ENCODE assay signal across 18 cellular contexts in the genomic region with DNA sequence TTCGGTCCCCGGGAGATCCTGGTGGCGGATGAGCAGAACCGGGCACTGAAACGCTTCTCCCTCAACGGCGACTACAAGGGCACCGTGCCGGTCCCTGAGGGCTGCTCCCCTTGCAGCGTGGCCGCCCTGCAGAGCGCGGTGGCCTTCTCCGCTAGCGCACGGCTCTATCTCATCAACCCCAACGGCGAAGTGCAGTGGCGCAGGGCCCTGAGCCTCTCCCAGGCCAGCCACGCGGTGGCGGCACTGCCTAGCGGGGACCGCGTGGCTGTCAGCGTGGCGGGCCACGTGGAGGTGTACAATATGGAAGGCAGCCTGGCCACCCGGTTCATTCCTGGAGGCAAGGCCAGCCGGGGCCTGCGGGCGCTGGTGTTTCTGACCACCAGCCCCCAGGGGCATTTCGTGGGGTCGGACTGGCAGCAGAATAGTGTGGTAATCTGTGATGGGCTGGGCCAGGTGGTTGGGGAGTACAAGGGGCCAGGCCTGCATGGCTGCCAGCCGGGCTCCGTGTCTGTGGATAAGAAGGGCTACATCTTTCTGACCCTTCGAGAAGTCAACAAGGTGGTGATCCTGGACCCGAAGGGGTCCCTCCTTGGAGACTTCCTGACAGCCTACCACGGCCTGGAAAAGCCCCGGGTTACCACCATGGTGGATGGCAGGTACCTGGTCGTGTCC. TPM values are rescaled to one million over a fixed set of nuclear protein-coding genes. Genes with fewer than 3 reads are reported as not detected.
DNase-seq lines count a peak whose midpoint lies in the region; ATAC-seq, FAIRE-seq and TF ChIP-seq lines count a peak whose summit lies in the region.
"Had no signal": no experiment of that assay in that cellular context is flagged by ENCODE, and none has a peak within 500 bp of the region (broad histone marks: within the 10 kb centered on the region; RNA-seq: fewer than 3 reads in every experiment).

No MANE protein-coding gene starts in this region.

- intact Hi-C loops in activated CD4-positive, alpha-beta memory T cell treated with anti-CD3 and anti-CD28 coated beads for 36 hours (cut with micrococcal nuclease): loop anchor here (10.0 kb wide), 1 partner anchor 126 kb away; a partner anchor contains a TSS
- intact Hi-C loops in GM12878 (cut with micrococcal nuclease; ENCODE audit: unreplicated experiment): loop anchor here (5.0 kb wide), 2 partner anchors 33 to 48 kb away; no protein-coding TSS in a partner anchor

- TF ChIP-seq POLR2A in GM12878 (IDR thresholded peaks at IDR 0.05; ENCODE audit: low read depth, low read length): peak; percentile 52; the same call in 1 of the 2 replicates

- no peak for TF ChIP-seq CTCF in GM12878 (IDR thresholded peaks at IDR 0.05 in 2 of 3, conservative IDR thresholded peaks at IDR 0.05 in 1 of 3; ENCODE audit: control insufficient read depth in 2 of 3, extremely low read depth in 1 of 3, insufficient read depth in 1 of 3, low read depth in 3 of 3, low read length in 3 of 3)
- no peak for TF ChIP-seq CTCF in osteoblast (IDR thresholded peaks at IDR 0.05; ENCODE audit: extremely low read depth, low read depth, low read length)

- peaks cover 7 to 11% of the 10 kb centered on the region in 2 experiments; a peak in 3 of 4 replicates for H3K36me3 ChIP-seq in GM12878 (ENCODE audit: control insufficient read depth in 2 of 2, insufficient read depth in 2 of 2, low read length in 1 of 2)
- H3K36me3 ChIP-seq in osteoblast (ENCODE audit: insufficient read depth, low read length): peaks cover 31% of the 10 kb centered on the region

- H3K4me1 ChIP-seq in GM12878 (ENCODE audit: control insufficient read depth, insufficient read depth, low read length) (peaks cover 14% of the 10 kb centered on the region), osteoblast (ENCODE audit: insufficient read depth, low read length) (peaks cover 18% of the 10 kb centered on the region)

- FAIRE-seq in GM12878 (lab: Jason Lieb, UNC): no peak

- POLR2A ChIA-PET in activated CD4-positive, alpha-beta memory T cell treated with anti-CD3 and anti-CD28 coated beads, Interleukin-2, amount 10 ng/mL, durations not matched to agents 7 days and 5 days (lab: Charles Lee): no interaction called here
- POLR2A ChIA-PET in activated CD4-positive, alpha-beta memory T cell treated with anti-CD3 and anti-CD28 coated beads for 36 hours (lab: Charles Lee): no interaction called here
- POLR2A ChIA-PET in GM12878 (lab: Charles Lee): no interaction called here

- no peak overlapping the region for H3K9ac ChIP-seq in GM12878 (ENCODE audit: control insufficient read depth, insufficient read depth, low read length)

- H3K9me3 ChIP-seq in T-helper 17 cell (ENCODE audit: control insufficient read depth, low read length, poor library complexity, severe bottlenecking): no peaks in the 10 kb centered on the region
- no peaks in the 10 kb centered on the region for H3K9me3 ChIP-seq in GM12878 (replicated peaks; ENCODE audit: control insufficient read depth, insufficient read depth, low read length)
- H3K9me3 ChIP-seq in osteoblast (ENCODE audit: low read depth, low read length): no peaks in the 10 kb centered on the region

- peak overlapping the region; percentile 10 for H3K4me3 Mint-ChIP-seq in activated CD4-positive, alpha-beta memory T cell treated with anti-CD3 and anti-CD28 coated beads, Interleukin-2, amount 10 ng/mL, durations not matched to agents 7 days and 5 days
- H3K4me3 Mint-ChIP-seq in activated CD4-positive, alpha-beta memory T cell treated with anti-CD3 and anti-CD28 coated beads for 36 hours: no peak overlapping the region
- H3K4me3 Mint-ChIP-seq in T-helper 17 cell: peak overlapping the region; percentile 62

- peaks cover 52% of the 10 kb centered on the region for H3K36me3 Mint-ChIP-seq in activated CD4-positive, alpha-beta memory T cell treated with anti-CD3 and anti-CD28 coated beads, Interleukin-2, amount 10 ng/mL, durations not matched to agents 7 days and 5 days (ENCODE audit: low read depth)
- H3K36me3 Mint-ChIP-seq in activated CD4-positive, alpha-beta memory T cell treated with anti-CD3 and anti-CD28 coated beads for 36 hours: peaks cover 31% of the 10 kb centered on the region
- peaks cover 6% of the 10 kb centered on the region for H3K36me3 Mint-ChIP-seq in T-helper 17 cell (ENCODE audit: low read depth)

- RAD21 ChIA-PET in GM12878 (lab: Charles Lee; ENCODE audit: unreplicated experiment): no interaction called here

- 96% methylated on average over 31 of the region's 41 CpGs for WGBS in GM12878 (ENCODE audit: insufficient coverage, insufficient replicate concordance, low lambda C conversion rate, missing lambda C conversion rate)

- no TSS peak for BruUV-seq in GM12878 (replicated peaks; lab: Mats Ljungman, UMichigan)

- CTCF ChIA-PET in activated CD4-positive, alpha-beta memory T cell treated with anti-CD3 and anti-CD28 coated beads, Interleukin-2, amount 10 ng/mL, durations not matched to agents 7 days and 5 days (lab: Charles Lee): no interaction called here
- CTCF ChIA-PET in activated CD4-positive, alpha-beta memory T cell treated with anti-CD3 and anti-CD28 coated beads for 36 hours (lab: Charles Lee): interaction anchor here (0.9 kb wide), 1 partner anchor 11 kb away, joined by 3 read pairs; no protein-coding TSS in a partner anchor
- CTCF ChIA-PET in GM12878 (lab: Yijun Ruan, JAX): interaction anchor here (0.6 to 1.2 kb wide), 2 partner anchors 11 to 219 kb away, joined by 3 to 4 read pairs; no protein-coding TSS in a partner anchor

- H3K4me2 ChIP-seq in GM12878 (ENCODE audit: control insufficient read depth, insufficient read depth) (0 out of 2 replicates have a peak overlapping the region, but pooled peaks have one; percentile 3), osteoblast (ENCODE audit: insufficient read depth, low read length) (no peak overlapping the region)

- no peak overlapping the region for H2AFZ ChIP-seq in GM12878 (ENCODE audit: control insufficient read depth, low read depth, low read length)
- H2AFZ ChIP-seq in osteoblast (ENCODE audit: low read length): no peak overlapping the region

- H3K4me1 Mint-ChIP-seq in activated CD4-positive, alpha-beta memory T cell treated with anti-CD3 and anti-CD28 coated beads, Interleukin-2, amount 10 ng/mL, durations not matched to agents 7 days and 5 days: peaks cover 43% of the 10 kb centered on the region
- peaks cover 30% of the 10 kb centered on the region for H3K4me1 Mint-ChIP-seq in activated CD4-positive, alpha-beta memory T cell treated with anti-CD3 and anti-CD28 coated beads for 36 hours (ENCODE audit: low read depth)
- peaks cover 35% of the 10 kb centered on the region for H3K4me1 Mint-ChIP-seq in T-helper 17 cell

- H3K27ac Mint-ChIP-seq in activated CD4-positive, alpha-beta memory T cell treated with anti-CD3 and anti-CD28 coated beads, Interleukin-2, amount 10 ng/mL, durations not matched to agents 7 days and 5 days: no peak overlapping the region
- no peak overlapping the region for H3K27ac Mint-ChIP-seq in activated CD4-positive, alpha-beta memory T cell treated with anti-CD3 and anti-CD28 coated beads for 36 hours
- H3K27ac Mint-ChIP-seq in T-helper 17 cell: no peak overlapping the region

- no peaks in the 10 kb centered on the region for H4K20me1 ChIP-seq in GM12878 (ENCODE audit: control insufficient read depth, insufficient read depth)
- no peaks in the 10 kb centered on the region for H4K20me1 ChIP-seq in osteoblast (ENCODE audit: insufficient read depth, low read length)

- H3K79me2 ChIP-seq in GM12878 (ENCODE audit: control insufficient read depth, insufficient read depth, low read length) (peaks cover 36% of the 10 kb centered on the region), osteoblast (ENCODE audit: insufficient read depth, low read length) (peaks cover 53% of the 10 kb centered on the region)

- H3K27me3 ChIP-seq in GM12878 (replicated peaks in 1 of 2; ENCODE audit: control insufficient read depth in 2 of 2, insufficient read depth in 2 of 2, low read length in 1 of 2): no peaks in the 10 kb centered on the region
- no peaks in the 10 kb centered on the region for H3K27me3 ChIP-seq in osteoblast (ENCODE audit: insufficient read depth, low read length)
- H3K27me3 ChIP-seq: BLaER1 treated with 17β-estradiol and CSF1 and Interleukin-3, amounts not matched to agents 10 nM and 100 nM had no signal

- in situ Hi-C loops in GM12878 (cut with MboI): no loop called here

- SMC1A ChIA-PET in GM12878 (lab: Charles Lee; ENCODE audit: uncharacterized antibody, unreplicated experiment): no interaction called here

- no peaks in the 10 kb centered on the region for H3K9me3 Mint-ChIP-seq in activated CD4-positive, alpha-beta memory T cell treated with anti-CD3 and anti-CD28 coated beads, Interleukin-2, amount 10 ng/mL, durations not matched to agents 7 days and 5 days
- no peaks in the 10 kb centered on the region for H3K9me3 Mint-ChIP-seq in activated CD4-positive, alpha-beta memory T cell treated with anti-CD3 and anti-CD28 coated beads for 36 hours

- ATAC-seq in T-helper 17 cell (no peak), GM12878 (no peak), GM21737 (IDR thresholded peaks at IDR 0.05; ENCODE audit: unreplicated experiment) (no peak)

- no peak overlapping the region for H3K27ac ChIP-seq in GM12878 (ENCODE audit: control insufficient read depth, insufficient read depth)
- no peak overlapping the region for H3K27ac ChIP-seq in osteoblast (ENCODE audit: low read depth, low read length)

- no peak for TF ChIP-seq RAD21 in GM12878 (IDR thresholded peaks at IDR 0.05; ENCODE audit: insufficient read depth, low read depth, low read length)

- no peak for DNase-seq in activated CD4-positive, alpha-beta memory T cell treated with anti-CD3 and anti-CD28 coated beads, Interleukin-2, amount 10 ng/mL, durations not matched to agents 7 days and 5 days
- DNase-seq in activated CD4-positive, alpha-beta memory T cell treated with anti-CD3 and anti-CD28 coated beads for 36 hours: no peak
- DNase-seq in T-helper 17 cell: no peak
- no peak for DNase-seq in GM12878 (ENCODE audit: low read depth, low spot score)
- peak; percentile 49 for DNase-seq in osteoblast (ENCODE audit: insufficient read length, low spot score, missing footprints)
- no peak for DNase-seq in NCI-H2227 treated with DMSO at 0.1 percent for 48 hours (lab: John Stamatoyannopoulos, UW)
- no peak for DNase-seq in activated CD8-positive, alpha-beta memory T cell treated with anti-CD3 and anti-CD28 coated beads, Interleukin-2, amount 50 U/mL, for 48 hours
- DNase-seq: 8988T, HCEC 1CT, MV-4-11, NCI-H1417 treated with DMSO at 0.1 percent for 48 hours, NCI-H2081, NCI-H226, NCI-H526 treated with DMSO at 0.1 percent for 48 hours, OCI-M1, RPMI8226 had no signal

- H3K4me3 ChIP-seq in GM12878 (no peak overlapping the region), osteoblast (ENCODE audit: insufficient read depth, low read length) (no peak overlapping the region)
- H3K4me3 ChIP-seq: BLaER1 treated with 17β-estradiol and CSF1 and Interleukin-3, amounts not matched to agents 10 nM and 100 nM had no signal

- no peaks in the 10 kb centered on the region for H3K27me3 Mint-ChIP-seq in activated CD4-positive, alpha-beta memory T cell treated with anti-CD3 and anti-CD28 coated beads, Interleukin-2, amount 10 ng/mL, durations not matched to agents 7 days and 5 days
- no peaks in the 10 kb centered on the region for H3K27me3 Mint-ChIP-seq in activated CD4-positive, alpha-beta memory T cell treated with anti-CD3 and anti-CD28 coated beads for 36 hours
- no peaks in the 10 kb centered on the region for H3K27me3 Mint-ChIP-seq in T-helper 17 cell

- TF ChIP-seq EP300 in GM12878 (IDR thresholded peaks at IDR 0.05; ENCODE audit: borderline replicate concordance in 1 of 2, control insufficient read depth in 1 of 2, low read depth in 2 of 2, low read length in 2 of 2): no peak

RNA-seq across cellular contexts. Expression of a gene that starts 3.7 kb away (rescaled TPM):
- total RNA-seq in activated CD4-positive, alpha-beta memory T cell treated with anti-CD3 and anti-CD28 coated beads, Interleukin-2, amount 10 ng/mL, durations not matched to agents 7 days and 5 days: 10 to 100 TPM; 72.6 to 72.7 TPM
- total RNA-seq in activated CD4-positive, alpha-beta memory T cell treated with anti-CD3 and anti-CD28 coated beads for 36 hours: 10 to 100 TPM; 42.3 to 44.5 TPM
- total RNA-seq in T-helper 17 cell (10 to 100 TPM; 38.4 to 46.6 TPM), GM12878 (2014; rRNA removed) (14.1 and 16.2 TPM in 2 replicates), GM12878 (2014; rRNA removed; fragmentation: Illumina TruSeq; extraction: Trizol) (12.3 and 12.7 TPM in 2 replicates), GM12878 (2021) (33.8 and 37.5 TPM in 2 replicates), osteoblast (13.8 and 14.7 TPM in 2 replicates)
- 63.4 and 67.9 TPM in 2 replicates for total RNA-seq in GM12878 (2013; cell fraction: nucleolus; rRNA removed)
- 10.6 TPM for polyA plus RNA-seq in GM12878 (2011; ENCODE audit: low read depth)
- polyA plus RNA-seq in GM12878 (2011; rRNA removed) (9.6 and 10.8 TPM in 2 replicates), GM12878 (2014; fragmentation: Illumina TruSeq; extraction: Trizol) (19.5 and 19.8 TPM in 2 replicates), GM12878 (2014; fragmentation: Nextera tagmentation; extraction: Ambion mirVana) (1 to 10 TPM; 3.2 to 8.3 TPM), GM12878 (2014; rRNA removed) (19.1 and 20.7 TPM in 2 replicates), GM12878 (2016; fragmentation: Nextera tagmentation; extraction: Ambion mirVana) (10 to 100 TPM; 10.3 to 10.8 TPM)
- 7.9 and 8.0 TPM in 2 replicates for polyA plus RNA-seq in GM12878 (2011; cell fraction: cytosol; rRNA removed)
- 16.6 and 28.9 TPM in 2 replicates for polyA plus RNA-seq in GM12878 (2011; cell fraction: nucleus; rRNA removed)
- polyA plus RNA-seq in GM12878 (2012): 17.9 and 29.2 TPM in 2 replicates
- polyA minus RNA-seq in GM12878 (2011; rRNA and poly(A)+ RNA removed): 23.3 and 43.7 TPM in 2 replicates
- 9.8 and 12.2 TPM in 2 replicates for polyA minus RNA-seq in GM12878 (2011; cell fraction: cytosol; rRNA and poly(A)+ RNA removed)
- 11.4 and 24.9 TPM in 2 replicates for polyA minus RNA-seq in GM12878 (2011; cell fraction: nucleus; rRNA and poly(A)+ RNA removed)

RNA-seq across cellular contexts. Expression of a gene that starts 37.9 kb away (rescaled TPM):
- under 1 TPM; 0.23 to 0.28 TPM for total RNA-seq in activated CD4-positive, alpha-beta memory T cell treated with anti-CD3 and anti-CD28 coated beads, Interleukin-2, amount 10 ng/mL, durations not matched to agents 7 days and 5 days
- total RNA-seq in activated CD4-positive, alpha-beta memory T cell treated with anti-CD3 and anti-CD28 coated beads for 36 hours: under 1 TPM in 1 of 2 experiments, not detected in 1; 0.12 TPM
- total RNA-seq in T-helper 17 cell: 1 to 10 TPM in 1 of 2 donors, under 1 TPM in 1; 0.32 to 2.5 TPM
- total RNA-seq in GM12878 (2013; cell fraction: nucleolus; rRNA removed): 1.3 and 1.4 TPM in 2 replicates
- total RNA-seq in GM12878 (2014; rRNA removed): 0.23 and 0.33 TPM in 2 replicates
- 0.14 and 0.27 TPM in 2 replicates for total RNA-seq in GM12878 (2014; rRNA removed; fragmentation: Illumina TruSeq; extraction: Trizol)
- total RNA-seq in GM12878 (2021): 0.46 and 0.66 TPM in 2 replicates
- 0.58 TPM for polyA plus RNA-seq in GM12878 (2011; ENCODE audit: low read depth)
- polyA plus RNA-seq in GM12878 (2011; rRNA removed): 1.5 and 2.4 TPM in 2 replicates
- 3.1 and 3.2 TPM in 2 replicates for polyA plus RNA-seq in GM12878 (2011; cell fraction: cytosol; rRNA removed)
- 1.2 and 1.5 TPM in 2 replicates for polyA plus RNA-seq in GM12878 (2011; cell fraction: nucleus; rRNA removed)
- polyA plus RNA-seq in GM12878 (2012): 0.93 and 0.94 TPM in 2 replicates
- 0.25 and 0.41 TPM in 2 replicates for polyA plus RNA-seq in GM12878 (2014; fragmentation: Illumina TruSeq; extraction: Trizol)
- polyA plus RNA-seq in GM12878 (2014; fragmentation: Nextera tagmentation; extraction: Ambion mirVana): under 1 TPM; 0.20 to 0.39 TPM
- 0.52 and 0.58 TPM in 2 replicates for polyA plus RNA-seq in GM12878 (2014; rRNA removed)
- polyA plus RNA-seq in GM12878 (2016; fragmentation: Nextera tagmentation; extraction: Ambion mirVana): under 1 TPM; 0.75 to 0.83 TPM
- polyA minus RNA-seq in GM12878 (2011; rRNA and poly(A)+ RNA removed): 2.0 and 3.0 TPM in 2 replicates
- 1.0 and 1.3 TPM in 2 replicates for polyA minus RNA-seq in GM12878 (2011; cell fraction: cytosol; rRNA and poly(A)+ RNA removed)
- polyA minus RNA-seq in GM12878 (2011; cell fraction: nucleus; rRNA and poly(A)+ RNA removed): 0.48 TPM in 2 replicates
- 237 and 278 TPM in 2 replicates for total RNA-seq in osteoblast

Comparison
In these comparisons a context has a peak if more than half of its experiments do, and no peak if none do; other contexts are left out.
1. RNA of a gene that starts 37.9 kb away (total RNA-seq): 237 to 278 TPM in osteoblast; 0.32 to 2.5 TPM in T-helper 17 cell, 0.23 to 0.28 TPM in activated CD4-positive, alpha-beta memory T cell treated with anti-CD3 and anti-CD28 coated beads, Interleukin-2, amount 10 ng/mL, durations not matched to agents 7 days and 5 days, 0.14 to 1.4 TPM in GM12878 and 0.12 TPM in activated CD4-positive, alpha-beta memory T cell treated with anti-CD3 and anti-CD28 coated beads for 36 hours; every median in the first group is over 10 times any median in the second.